In genomic region chr21:22791376-22791775, GRCh38 we compare ENCODE assay signal across 14 cellular contexts.
"Had no signal": no experiment of that assay in that cellular context is flagged by ENCODE, and none has a peak within 500 bp of the region (broad histone marks: within the 10 kb centered on the region; RNA-seq: fewer than 3 reads in every experiment).

No MANE protein-coding gene starts in this region.

- H3K4me1 ChIP-seq: foreskin keratinocyte, left ventricle myocardium inferior, lower lobe of right lung, right atrium auricular region had no signal

- H3K27ac ChIP-seq: foreskin keratinocyte, hepatocyte, left ventricle myocardium inferior, lower lobe of right lung, right atrium auricular region had no signal

- H2AFZ ChIP-seq: hepatocyte had no signal

- H3K9me3 ChIP-seq: left ventricle myocardium inferior, lower lobe of right lung, right atrium auricular region had no signal

- ATAC-seq: effector memory CD8-positive, alpha-beta T cell; left cardiac atrium; lower lobe of right lung; natural killer cell had no signal

- H3K4me3 ChIP-seq: hepatocyte, left ventricle myocardium inferior, lower lobe of right lung, right atrium auricular region had no signal

- H3K27me3 ChIP-seq: foreskin keratinocyte, hepatocyte, right atrium auricular region had no signal

- H3K9me3 Mint-ChIP-seq: dendritic cell treated with granulocyte-macrophage colony-stimulating factor and Interleukin-4, amounts not matched to agents 40 ng/mL and 50 ng/mL, for 4 days; memory B cell; neural crest cell had no signal

- H3K36me3 Mint-ChIP-seq: memory B cell, mesothelial cell of epicardium, natural killer cell had no signal

- H3K79me2 ChIP-seq: hepatocyte had no signal

- H3K4me1 Mint-ChIP-seq: mesothelial cell of epicardium, natural killer cell, neural crest cell had no signal

- H3K4me2 ChIP-seq: hepatocyte had no signal

- H3K27ac Mint-ChIP-seq: dendritic cell treated with granulocyte-macrophage colony-stimulating factor and Interleukin-4, amounts not matched to agents 40 ng/mL and 50 ng/mL, for 4 days; effector memory CD8-positive, alpha-beta T cell; memory B cell; mesothelial cell of epicardium; natural killer cell had no signal

- H3K4me3 Mint-ChIP-seq: dendritic cell treated with granulocyte-macrophage colony-stimulating factor and Interleukin-4, amounts not matched to agents 40 ng/mL and 50 ng/mL, for 4 days; effector memory CD8-positive, alpha-beta T cell; memory B cell; mesothelial cell of epicardium; natural killer cell; neural crest cell had no signal

- DNase-seq: effector memory CD8-positive, alpha-beta T cell; kidney; left cardiac atrium; left ventricle myocardium inferior; lower lobe of right lung; natural killer cell; stimulated activated CD4-positive, alpha-beta T cell treated with anti-CD3 and anti-CD28 coated beads, Interleukin-12 subunit alpha, Interleukin-12 subunit beta, amount 100 ng/mL, for 4 hours had no signal

- H3K36me3 ChIP-seq: left ventricle myocardium inferior, lower lobe of right lung, right atrium auricular region had no signal

- H3K27me3 Mint-ChIP-seq: dendritic cell treated with granulocyte-macrophage colony-stimulating factor and Interleukin-4, amounts not matched to agents 40 ng/mL and 50 ng/mL, for 4 days; effector memory CD8-positive, alpha-beta T cell; memory B cell had no signal
